ENCODE assay signal across 1 cellular context in the genomic region with DNA sequence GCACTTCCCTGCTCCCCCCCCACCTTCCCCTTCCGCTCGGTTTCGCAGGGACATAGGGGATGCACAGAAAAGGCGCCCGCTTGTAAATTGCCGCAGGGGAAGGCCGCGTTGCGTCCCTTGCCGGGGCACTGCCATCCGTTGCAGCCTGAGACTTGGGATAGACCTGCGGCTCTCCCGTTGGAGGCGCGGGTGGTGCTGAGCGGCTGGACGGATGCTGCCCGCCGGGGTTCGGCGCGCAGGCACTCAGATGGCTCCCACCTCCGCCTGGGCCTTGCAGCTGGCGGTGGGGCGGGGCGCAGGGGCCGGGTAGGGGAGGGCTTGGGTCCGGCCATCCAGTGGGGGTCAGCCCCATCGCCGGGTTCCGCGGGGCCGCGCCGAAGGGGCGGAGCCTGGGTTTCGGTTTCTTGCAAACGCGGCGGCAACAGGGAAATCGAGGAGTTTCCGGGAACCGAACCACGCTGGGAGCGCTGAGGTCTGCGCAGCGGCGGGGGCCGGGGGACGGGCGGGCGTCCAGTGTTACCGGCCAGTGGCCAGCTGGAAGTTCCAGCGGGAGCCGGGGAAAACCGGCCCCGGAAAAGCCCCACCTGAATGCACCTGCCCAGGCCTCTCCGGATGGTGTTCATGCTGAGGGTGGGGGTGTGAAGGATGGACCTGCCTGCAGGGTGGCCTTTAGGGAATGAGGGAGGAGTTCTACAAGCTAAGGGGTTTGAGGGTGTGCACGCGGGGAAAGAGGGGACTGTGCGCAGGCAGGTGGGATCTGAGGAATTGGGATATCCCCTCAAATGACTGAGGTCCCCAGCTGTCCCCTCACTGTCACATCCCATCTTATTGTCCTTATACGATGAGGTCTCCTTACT.
TF ChIP-seq lines count a peak whose summit lies in the region.

No MANE protein-coding gene starts in this region.

TF ChIP-seq in HepG2, 621 proteins besides CTCF, POLR2A, EP300 and RAD21 (continued from another document and continues in another):
- TF ChIP-seq, protein P1, sequence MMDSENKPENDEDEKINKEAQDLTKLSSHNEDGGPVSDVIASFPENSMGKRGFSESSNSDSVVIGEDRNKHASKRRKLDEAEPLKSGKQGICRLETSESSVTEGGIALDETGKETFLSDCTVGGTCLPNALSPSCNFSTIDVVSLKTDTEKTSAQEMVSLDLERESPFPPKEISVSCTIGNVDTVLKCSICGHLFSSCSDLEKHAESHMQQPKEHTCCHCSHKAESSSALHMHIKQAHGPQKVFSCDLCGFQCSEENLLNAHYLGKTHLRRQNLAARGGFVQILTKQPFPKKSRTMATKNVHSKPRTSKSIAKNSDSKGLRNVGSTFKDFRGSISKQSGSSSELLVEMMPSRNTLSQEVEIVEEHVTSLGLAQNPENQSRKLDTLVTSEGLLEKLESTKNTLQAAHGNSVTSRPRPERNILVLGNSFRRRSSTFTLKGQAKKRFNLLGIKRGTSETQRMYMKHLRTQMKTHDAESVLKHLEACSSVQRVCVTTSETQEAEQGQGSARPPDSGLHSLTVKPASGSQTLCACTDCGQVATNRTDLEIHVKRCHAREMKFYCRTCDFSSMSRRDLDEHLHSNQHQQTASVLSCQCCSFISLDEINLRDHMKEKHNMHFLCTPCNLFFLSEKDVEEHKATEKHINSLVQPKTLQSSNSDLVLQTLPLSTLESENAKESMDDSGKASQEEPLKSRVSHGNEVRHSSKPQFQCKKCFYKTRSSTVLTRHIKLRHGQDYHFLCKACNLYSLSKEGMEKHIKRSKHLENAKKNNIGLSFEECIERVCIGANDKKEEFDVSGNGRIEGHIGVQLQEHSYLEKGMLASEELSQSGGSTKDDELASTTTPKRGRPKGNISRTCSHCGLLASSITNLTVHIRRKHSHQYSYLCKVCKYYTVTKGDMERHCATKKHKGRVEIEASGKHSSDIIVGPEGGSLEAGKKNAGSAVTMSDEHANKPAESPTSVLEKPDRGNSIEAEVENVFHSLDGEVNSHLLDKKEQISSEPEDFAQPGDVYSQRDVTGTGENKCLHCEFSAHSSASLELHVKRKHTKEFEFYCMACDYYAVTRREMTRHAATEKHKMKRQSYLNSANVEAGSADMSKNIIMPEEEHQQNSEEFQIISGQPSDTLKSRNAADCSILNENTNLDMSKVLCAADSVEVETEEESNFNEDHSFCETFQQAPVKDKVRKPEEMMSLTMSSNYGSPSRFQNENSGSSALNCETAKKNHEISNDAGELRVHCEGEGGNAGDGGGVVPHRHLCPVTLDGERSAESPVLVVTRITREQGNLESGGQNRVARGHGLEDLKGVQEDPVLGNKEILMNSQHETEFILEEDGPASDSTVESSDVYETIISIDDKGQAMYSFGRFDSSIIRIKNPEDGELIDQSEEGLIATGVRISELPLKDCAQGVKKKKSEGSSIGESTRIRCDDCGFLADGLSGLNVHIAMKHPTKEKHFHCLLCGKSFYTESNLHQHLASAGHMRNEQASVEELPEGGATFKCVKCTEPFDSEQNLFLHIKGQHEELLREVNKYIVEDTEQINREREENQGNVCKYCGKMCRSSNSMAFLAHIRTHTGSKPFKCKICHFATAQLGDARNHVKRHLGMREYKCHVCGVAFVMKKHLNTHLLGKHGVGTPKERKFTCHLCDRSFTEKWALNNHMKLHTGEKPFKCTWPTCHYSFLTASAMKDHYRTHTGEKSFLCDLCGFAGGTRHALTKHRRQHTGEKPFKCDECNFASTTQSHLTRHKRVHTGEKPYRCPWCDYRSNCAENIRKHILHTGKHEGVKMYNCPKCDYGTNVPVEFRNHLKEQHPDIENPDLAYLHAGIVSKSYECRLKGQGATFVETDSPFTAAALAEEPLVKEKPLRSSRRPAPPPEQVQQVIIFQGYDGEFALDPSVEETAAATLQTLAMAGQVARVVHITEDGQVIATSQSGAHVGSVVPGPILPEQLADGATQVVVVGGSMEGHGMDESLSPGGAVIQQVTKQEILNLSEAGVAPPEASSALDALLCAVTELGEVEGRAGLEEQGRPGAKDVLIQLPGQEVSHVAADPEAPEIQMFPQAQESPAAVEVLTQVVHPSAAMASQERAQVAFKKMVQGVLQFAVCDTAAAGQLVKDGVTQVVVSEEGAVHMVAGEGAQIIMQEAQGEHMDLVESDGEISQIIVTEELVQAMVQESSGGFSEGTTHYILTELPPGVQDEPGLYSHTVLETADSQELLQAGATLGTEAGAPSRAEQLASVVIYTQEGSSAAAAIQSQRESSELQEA (CRISPR knock-in tag; IDR thresholded peaks at IDR 0.05; ENCODE audit: not compliant biosample characterization): peak; percentile 41
- TF ChIP-seq, protein P2, sequence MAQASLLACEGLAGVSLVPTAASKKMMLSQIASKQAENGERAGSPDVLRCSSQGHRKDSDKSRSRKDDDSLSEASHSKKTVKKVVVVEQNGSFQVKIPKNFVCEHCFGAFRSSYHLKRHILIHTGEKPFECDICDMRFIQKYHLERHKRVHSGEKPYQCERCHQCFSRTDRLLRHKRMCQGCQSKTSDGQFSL (CRISPR knock-in tag; IDR thresholded peaks at IDR 0.05): no peak; the same call in 1 of the 2 replicates
- TF ChIP-seq, protein P3, sequence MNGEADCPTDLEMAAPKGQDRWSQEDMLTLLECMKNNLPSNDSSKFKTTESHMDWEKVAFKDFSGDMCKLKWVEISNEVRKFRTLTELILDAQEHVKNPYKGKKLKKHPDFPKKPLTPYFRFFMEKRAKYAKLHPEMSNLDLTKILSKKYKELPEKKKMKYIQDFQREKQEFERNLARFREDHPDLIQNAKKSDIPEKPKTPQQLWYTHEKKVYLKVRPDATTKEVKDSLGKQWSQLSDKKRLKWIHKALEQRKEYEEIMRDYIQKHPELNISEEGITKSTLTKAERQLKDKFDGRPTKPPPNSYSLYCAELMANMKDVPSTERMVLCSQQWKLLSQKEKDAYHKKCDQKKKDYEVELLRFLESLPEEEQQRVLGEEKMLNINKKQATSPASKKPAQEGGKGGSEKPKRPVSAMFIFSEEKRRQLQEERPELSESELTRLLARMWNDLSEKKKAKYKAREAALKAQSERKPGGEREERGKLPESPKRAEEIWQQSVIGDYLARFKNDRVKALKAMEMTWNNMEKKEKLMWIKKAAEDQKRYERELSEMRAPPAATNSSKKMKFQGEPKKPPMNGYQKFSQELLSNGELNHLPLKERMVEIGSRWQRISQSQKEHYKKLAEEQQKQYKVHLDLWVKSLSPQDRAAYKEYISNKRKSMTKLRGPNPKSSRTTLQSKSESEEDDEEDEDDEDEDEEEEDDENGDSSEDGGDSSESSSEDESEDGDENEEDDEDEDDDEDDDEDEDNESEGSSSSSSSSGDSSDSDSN (CRISPR knock-in tag; IDR thresholded peaks at IDR 0.05): peak; percentile 83
- TF ChIP-seq U2AF1 (optimal IDR thresholded peaks at IDR 0.05; ENCODE audit: low read depth, low read length) (no peak), NONO (IDR thresholded peaks at IDR 0.05) (no peak), NONO (CRISPR knock-in tag; conservative IDR thresholded peaks at IDR 0.05) (peak; percentile 87), ZNF501 (CRISPR knock-in tag; IDR thresholded peaks at IDR 0.05) (peak; percentile 51; the same call in 1 of the 2 replicates), PTBP1 (IDR thresholded peaks at IDR 0.05; ENCODE audit: low read depth, low read length, poor library complexity, severe bottlenecking) (no peak), FOXC1 (CRISPR knock-in tag; IDR thresholded peaks at IDR 0.05; ENCODE audit: borderline replicate concordance) (no peak), RBFOX2 (IDR thresholded peaks at IDR 0.05; ENCODE audit: low read depth, low read length) (peak; percentile 83), ZNF564 (CRISPR knock-in tag; IDR thresholded peaks at IDR 0.05) (peak; percentile 72; the same call in 1 of the 2 replicates), SALL2 (CRISPR knock-in tag; IDR thresholded peaks at IDR 0.05) (no peak), IRF2 (CRISPR knock-in tag; IDR thresholded peaks at IDR 0.05) (peak; percentile 61), PHF8 (CRISPR knock-in tag; IDR thresholded peaks at IDR 0.05) (peak; percentile 69), KMT2A (CRISPR knock-in tag; IDR thresholded peaks at IDR 0.05) (peak; percentile 50; the same call in 1 of the 2 replicates), ZNF550 (CRISPR knock-in tag; IDR thresholded peaks at IDR 0.05; ENCODE audit: borderline replicate concordance) (no peak), CBX2 (IDR thresholded peaks at IDR 0.05; ENCODE audit: low read depth, low read length) (no peak), CBX2 (CRISPR knock-in tag; IDR thresholded peaks at IDR 0.05; ENCODE audit: low read depth) (no peak), TP53 (CRISPR knock-in tag; conservative IDR thresholded peaks at IDR 0.05) (no peak), NBN (conservative IDR thresholded peaks at IDR 0.05) (no peak), ZNF350 (CRISPR knock-in tag; IDR thresholded peaks at IDR 0.05; ENCODE audit: borderline replicate concordance, low read depth) (no peak), ZNF451 (CRISPR knock-in tag; IDR thresholded peaks at IDR 0.05) (no peak; the same call in 1 of the 2 replicates)
- TF ChIP-seq, protein P4, sequence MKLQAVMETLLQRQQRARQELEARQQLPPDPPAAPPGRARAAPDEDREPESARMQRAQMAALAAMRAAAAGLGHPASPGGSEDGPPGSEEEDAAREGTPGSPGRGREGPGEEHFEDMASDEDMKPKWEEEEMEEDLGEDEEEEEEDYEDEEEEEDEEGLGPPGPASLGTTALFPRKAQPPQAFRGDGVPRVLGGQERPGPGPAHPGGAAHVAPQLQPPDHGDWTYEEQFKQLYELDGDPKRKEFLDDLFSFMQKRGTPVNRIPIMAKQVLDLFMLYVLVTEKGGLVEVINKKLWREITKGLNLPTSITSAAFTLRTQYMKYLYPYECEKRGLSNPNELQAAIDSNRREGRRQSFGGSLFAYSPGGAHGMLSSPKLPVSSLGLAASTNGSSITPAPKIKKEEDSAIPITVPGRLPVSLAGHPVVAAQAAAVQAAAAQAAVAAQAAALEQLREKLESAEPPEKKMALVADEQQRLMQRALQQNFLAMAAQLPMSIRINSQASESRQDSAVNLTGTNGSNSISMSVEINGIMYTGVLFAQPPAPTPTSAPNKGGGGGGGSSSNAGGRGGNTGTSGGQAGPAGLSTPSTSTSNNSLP (IDR thresholded peaks at IDR 0.05; ENCODE audit: low read depth, low read length): no peak
- TF ChIP-seq, protein P5, sequence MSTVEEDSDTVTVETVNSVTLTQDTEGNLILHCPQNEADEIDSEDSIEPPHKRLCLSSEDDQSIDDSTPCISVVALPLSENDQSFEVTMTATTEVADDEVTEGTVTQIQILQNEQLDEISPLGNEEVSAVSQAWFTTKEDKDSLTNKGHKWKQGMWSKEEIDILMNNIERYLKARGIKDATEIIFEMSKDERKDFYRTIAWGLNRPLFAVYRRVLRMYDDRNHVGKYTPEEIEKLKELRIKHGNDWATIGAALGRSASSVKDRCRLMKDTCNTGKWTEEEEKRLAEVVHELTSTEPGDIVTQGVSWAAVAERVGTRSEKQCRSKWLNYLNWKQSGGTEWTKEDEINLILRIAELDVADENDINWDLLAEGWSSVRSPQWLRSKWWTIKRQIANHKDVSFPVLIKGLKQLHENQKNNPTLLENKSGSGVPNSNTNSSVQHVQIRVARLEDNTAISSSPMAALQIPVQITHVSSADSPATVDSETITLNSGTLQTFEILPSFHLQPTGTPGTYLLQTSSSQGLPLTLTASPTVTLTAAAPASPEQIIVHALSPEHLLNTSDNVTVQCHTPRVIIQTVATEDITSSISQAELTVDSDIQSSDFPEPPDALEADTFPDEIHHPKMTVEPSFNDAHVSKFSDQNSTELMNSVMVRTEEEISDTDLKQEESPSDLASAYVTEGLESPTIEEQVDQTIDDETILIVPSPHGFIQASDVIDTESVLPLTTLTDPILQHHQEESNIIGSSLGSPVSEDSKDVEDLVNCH (CRISPR knock-in tag; IDR thresholded peaks at IDR 0.05): no peak
- TF ChIP-seq, protein P6, sequence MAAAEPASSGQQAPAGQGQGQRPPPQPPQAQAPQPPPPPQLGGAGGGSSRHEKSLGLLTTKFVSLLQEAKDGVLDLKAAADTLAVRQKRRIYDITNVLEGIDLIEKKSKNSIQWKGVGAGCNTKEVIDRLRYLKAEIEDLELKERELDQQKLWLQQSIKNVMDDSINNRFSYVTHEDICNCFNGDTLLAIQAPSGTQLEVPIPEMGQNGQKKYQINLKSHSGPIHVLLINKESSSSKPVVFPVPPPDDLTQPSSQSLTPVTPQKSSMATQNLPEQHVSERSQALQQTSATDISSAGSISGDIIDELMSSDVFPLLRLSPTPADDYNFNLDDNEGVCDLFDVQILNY (CRISPR knock-in tag; conservative IDR thresholded peaks at IDR 0.05): no peak
- TF ChIP-seq, protein P7, sequence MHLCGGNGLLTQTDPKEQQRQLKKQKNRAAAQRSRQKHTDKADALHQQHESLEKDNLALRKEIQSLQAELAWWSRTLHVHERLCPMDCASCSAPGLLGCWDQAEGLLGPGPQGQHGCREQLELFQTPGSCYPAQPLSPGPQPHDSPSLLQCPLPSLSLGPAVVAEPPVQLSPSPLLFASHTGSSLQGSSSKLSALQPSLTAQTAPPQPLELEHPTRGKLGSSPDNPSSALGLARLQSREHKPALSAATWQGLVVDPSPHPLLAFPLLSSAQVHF (CRISPR knock-in tag; IDR thresholded peaks at IDR 0.05): peak; percentile 55; the same call in 1 of the 2 replicates
- TF ChIP-seq, protein P8, sequence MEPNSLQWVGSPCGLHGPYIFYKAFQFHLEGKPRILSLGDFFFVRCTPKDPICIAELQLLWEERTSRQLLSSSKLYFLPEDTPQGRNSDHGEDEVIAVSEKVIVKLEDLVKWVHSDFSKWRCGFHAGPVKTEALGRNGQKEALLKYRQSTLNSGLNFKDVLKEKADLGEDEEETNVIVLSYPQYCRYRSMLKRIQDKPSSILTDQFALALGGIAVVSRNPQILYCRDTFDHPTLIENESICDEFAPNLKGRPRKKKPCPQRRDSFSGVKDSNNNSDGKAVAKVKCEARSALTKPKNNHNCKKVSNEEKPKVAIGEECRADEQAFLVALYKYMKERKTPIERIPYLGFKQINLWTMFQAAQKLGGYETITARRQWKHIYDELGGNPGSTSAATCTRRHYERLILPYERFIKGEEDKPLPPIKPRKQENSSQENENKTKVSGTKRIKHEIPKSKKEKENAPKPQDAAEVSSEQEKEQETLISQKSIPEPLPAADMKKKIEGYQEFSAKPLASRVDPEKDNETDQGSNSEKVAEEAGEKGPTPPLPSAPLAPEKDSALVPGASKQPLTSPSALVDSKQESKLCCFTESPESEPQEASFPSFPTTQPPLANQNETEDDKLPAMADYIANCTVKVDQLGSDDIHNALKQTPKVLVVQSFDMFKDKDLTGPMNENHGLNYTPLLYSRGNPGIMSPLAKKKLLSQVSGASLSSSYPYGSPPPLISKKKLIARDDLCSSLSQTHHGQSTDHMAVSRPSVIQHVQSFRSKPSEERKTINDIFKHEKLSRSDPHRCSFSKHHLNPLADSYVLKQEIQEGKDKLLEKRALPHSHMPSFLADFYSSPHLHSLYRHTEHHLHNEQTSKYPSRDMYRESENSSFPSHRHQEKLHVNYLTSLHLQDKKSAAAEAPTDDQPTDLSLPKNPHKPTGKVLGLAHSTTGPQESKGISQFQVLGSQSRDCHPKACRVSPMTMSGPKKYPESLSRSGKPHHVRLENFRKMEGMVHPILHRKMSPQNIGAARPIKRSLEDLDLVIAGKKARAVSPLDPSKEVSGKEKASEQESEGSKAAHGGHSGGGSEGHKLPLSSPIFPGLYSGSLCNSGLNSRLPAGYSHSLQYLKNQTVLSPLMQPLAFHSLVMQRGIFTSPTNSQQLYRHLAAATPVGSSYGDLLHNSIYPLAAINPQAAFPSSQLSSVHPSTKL (CRISPR knock-in tag; IDR thresholded peaks at IDR 0.05): peak; percentile 25; the same call in 1 of the 2 replicates
- TF ChIP-seq, protein P9, sequence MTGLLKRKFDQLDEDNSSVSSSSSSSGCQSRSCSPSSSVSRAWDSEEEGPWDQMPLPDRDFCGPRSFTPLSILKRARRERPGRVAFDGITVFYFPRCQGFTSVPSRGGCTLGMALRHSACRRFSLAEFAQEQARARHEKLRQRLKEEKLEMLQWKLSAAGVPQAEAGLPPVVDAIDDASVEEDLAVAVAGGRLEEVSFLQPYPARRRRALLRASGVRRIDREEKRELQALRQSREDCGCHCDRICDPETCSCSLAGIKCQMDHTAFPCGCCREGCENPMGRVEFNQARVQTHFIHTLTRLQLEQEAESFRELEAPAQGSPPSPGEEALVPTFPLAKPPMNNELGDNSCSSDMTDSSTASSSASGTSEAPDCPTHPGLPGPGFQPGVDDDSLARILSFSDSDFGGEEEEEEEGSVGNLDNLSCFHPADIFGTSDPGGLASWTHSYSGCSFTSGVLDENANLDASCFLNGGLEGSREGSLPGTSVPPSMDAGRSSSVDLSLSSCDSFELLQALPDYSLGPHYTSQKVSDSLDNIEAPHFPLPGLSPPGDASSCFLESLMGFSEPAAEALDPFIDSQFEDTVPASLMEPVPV (CRISPR knock-in tag; IDR thresholded peaks at IDR 0.05): peak; percentile 76; the same call in 1 of the 2 replicates
